In the genomic region with DNA sequence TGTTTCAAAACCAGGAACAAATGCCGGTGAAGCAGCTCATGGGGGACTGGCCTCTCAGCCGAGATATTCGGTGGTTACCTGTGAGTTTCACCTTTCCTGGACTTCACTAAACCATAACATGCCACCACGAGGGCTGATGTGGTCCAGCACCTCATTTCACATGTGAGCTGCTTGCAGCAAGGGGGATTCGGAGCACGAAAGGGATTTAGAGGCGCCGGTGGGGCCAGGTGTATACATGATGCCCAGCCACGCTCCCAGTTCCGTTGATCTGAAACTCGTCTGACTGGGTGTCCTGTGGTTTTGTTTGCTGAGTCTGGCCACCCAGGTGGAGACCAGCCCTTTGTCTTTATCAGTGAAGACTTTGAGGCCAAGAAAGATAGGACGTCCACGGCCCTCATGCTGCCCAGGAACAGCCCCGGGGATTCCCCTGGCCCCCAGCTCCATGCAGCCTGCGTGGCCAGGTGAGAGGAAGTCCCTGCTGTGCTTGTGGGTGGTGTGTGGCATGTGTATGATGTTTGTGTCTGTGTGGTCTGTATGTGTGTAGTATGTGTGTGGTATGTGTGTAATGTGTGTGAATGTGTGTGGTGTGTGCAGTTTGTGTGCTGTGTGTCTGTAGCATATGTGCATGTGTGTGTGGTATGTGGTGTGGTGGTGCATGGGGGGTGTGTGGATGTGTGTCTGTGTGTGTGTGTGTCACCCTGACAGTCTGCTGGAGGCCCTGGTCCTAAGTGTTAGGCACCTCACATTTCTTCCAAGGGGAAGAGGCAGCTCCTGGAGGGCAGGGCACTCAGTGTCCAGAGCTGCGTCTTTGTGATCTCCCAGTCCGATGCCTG, we compare ENCODE assay signal across 10 cellular contexts. TPM values are rescaled to one million over a fixed set of nuclear protein-coding genes. Genes with fewer than 3 reads are reported as not detected.
DNase-seq lines count a peak whose midpoint lies in the region; ATAC-seq and TF ChIP-seq lines count a peak whose summit lies in the region.
"Had no signal": no experiment of that assay in that cellular context is flagged by ENCODE, and none has a peak within 500 bp of the region (broad histone marks: within the 10 kb centered on the region; RNA-seq: fewer than 3 reads in every experiment).

No MANE protein-coding gene starts in this region.

- intact Hi-C loops in activated naive CD4-positive, alpha-beta T cell treated with anti-CD3 and anti-CD28 coated beads for 36 hours (cut with micrococcal nuclease): no loop called here

- peaks cover 33% of the 10 kb centered on the region for H3K4me1 ChIP-seq in thymus (ENCODE audit: control insufficient read depth, insufficient read depth, low read length)
- H3K4me1 ChIP-seq in SJCRH30: no peaks in the 10 kb centered on the region

- H3K27ac Mint-ChIP-seq in activated naive CD4-positive, alpha-beta T cell treated with anti-CD3 and anti-CD28 coated beads, Interleukin-2, amount 50 U/mL, for 72 hours: peak overlapping the region; percentile 16 to 51
- no peak overlapping the region for H3K27ac Mint-ChIP-seq in activated naive CD4-positive, alpha-beta T cell treated with anti-CD3 and anti-CD28 coated beads for 36 hours
- peak overlapping the region; percentile 52 for H3K27ac Mint-ChIP-seq in glutamatergic neuron (ENCODE audit: unreplicated experiment)

- H3K4me1 Mint-ChIP-seq in activated naive CD4-positive, alpha-beta T cell treated with anti-CD3 and anti-CD28 coated beads for 36 hours (ENCODE audit: low read depth): peaks cover 50% of the 10 kb centered on the region
- peaks cover 31% of the 10 kb centered on the region for H3K4me1 Mint-ChIP-seq in glutamatergic neuron (ENCODE audit: low read depth, unreplicated experiment)

- peak in 1 of 2 donors; percentile 39 for ATAC-seq in activated naive CD4-positive, alpha-beta T cell treated with anti-CD3 and anti-CD28 coated beads, Interleukin-2, amount 50 U/mL, for 72 hours
- no peak for ATAC-seq in esophagus mucosa

- peak overlapping the region; percentile 43 for H3K27ac ChIP-seq in thymus (ENCODE audit: low read depth)
- H3K27ac ChIP-seq in SJCRH30: no peak overlapping the region

- no peak overlapping the region for H3K4me3 Mint-ChIP-seq in activated naive CD4-positive, alpha-beta T cell treated with anti-CD3 and anti-CD28 coated beads for 36 hours
- H3K4me3 Mint-ChIP-seq in glutamatergic neuron (ENCODE audit: unreplicated experiment): no peak overlapping the region
- H3K4me3 Mint-ChIP-seq: CD14-positive monocyte had no signal

- H3K36me3 ChIP-seq in thymus (ENCODE audit: control insufficient read depth, insufficient read depth): no peaks in the 10 kb centered on the region
- peaks cover 5% of the 10 kb centered on the region for H3K36me3 ChIP-seq in SJCRH30

- H3K36me3 Mint-ChIP-seq in activated naive CD4-positive, alpha-beta T cell treated with anti-CD3 and anti-CD28 coated beads, Interleukin-2, amount 50 U/mL, for 72 hours: peaks cover 0 to 10% of the 10 kb centered on the region in 2 donors
- H3K36me3 Mint-ChIP-seq in activated naive CD4-positive, alpha-beta T cell treated with anti-CD3 and anti-CD28 coated beads for 36 hours (ENCODE audit: low read depth): peaks cover 8% of the 10 kb centered on the region
- no peaks in the 10 kb centered on the region for H3K36me3 Mint-ChIP-seq in glutamatergic neuron (ENCODE audit: unreplicated experiment)

- H3K27me3 ChIP-seq in thymus (ENCODE audit: control insufficient read depth, insufficient read depth) (no peaks in the 10 kb centered on the region), SJCRH30 (no peaks in the 10 kb centered on the region)

- no peaks in the 10 kb centered on the region for H3K9me3 Mint-ChIP-seq in activated naive CD4-positive, alpha-beta T cell treated with anti-CD3 and anti-CD28 coated beads, Interleukin-2, amount 50 U/mL, for 72 hours
- peaks cover 5% of the 10 kb centered on the region for H3K9me3 Mint-ChIP-seq in activated naive CD4-positive, alpha-beta T cell treated with anti-CD3 and anti-CD28 coated beads for 36 hours
- H3K9me3 Mint-ChIP-seq in glutamatergic neuron (ENCODE audit: unreplicated experiment): peaks cover 3% of the 10 kb centered on the region

- WGBS in thymus: 83% methylated on average over 17 of the region's 17 CpGs

- CTCF ChIA-PET in activated naive CD4-positive, alpha-beta T cell treated with anti-CD3 and anti-CD28 coated beads for 36 hours (lab: Charles Lee): interaction anchor here (0.7 to 1.6 kb wide), 2 partner anchors 11 to 34 kb away, joined by 3 read pairs; no protein-coding TSS in a partner anchor

- H3K9me3 ChIP-seq in thymus (ENCODE audit: control insufficient read depth): no peaks in the 10 kb centered on the region
- H3K9me3 ChIP-seq in SJCRH30 (replicated peaks): no peaks in the 10 kb centered on the region

- no peak for DNase-seq in activated naive CD4-positive, alpha-beta T cell treated with anti-CD3 and anti-CD28 coated beads, Interleukin-2, amount 50 U/mL, for 72 hours (ENCODE audit: low spot score in 2 of 2)
- no peak for DNase-seq in activated naive CD4-positive, alpha-beta T cell treated with anti-CD3 and anti-CD28 coated beads for 36 hours
- DNase-seq in NCI-H146 (lab: John Stamatoyannopoulos, UW) (peak; percentile 74), glutamatergic neuron (no peak), DMS 273 treated with DMSO at 0.1 percent for 48 hours (lab: John Stamatoyannopoulos, UW) (no peak), SJCRH30 (no peak)
- DNase-seq: SIG-M5 had no signal

- no peaks in the 10 kb centered on the region for H3K27me3 Mint-ChIP-seq in activated naive CD4-positive, alpha-beta T cell treated with anti-CD3 and anti-CD28 coated beads for 36 hours (ENCODE audit: low read depth)
- peaks cover 4% of the 10 kb centered on the region for H3K27me3 Mint-ChIP-seq in glutamatergic neuron (ENCODE audit: unreplicated experiment)

- H3K4me3 ChIP-seq in thymus (ENCODE audit: low read length) (no peak overlapping the region), SJCRH30 (no peak overlapping the region)

- TF ChIP-seq CTCF in glutamatergic neuron (IDR thresholded peaks at IDR 0.05; ENCODE audit: partially characterized antibody, unreplicated experiment): no peak

RNA-seq across cellular contexts. Expression of a gene that starts 23.4 kb away (rescaled TPM):
- total RNA-seq in activated naive CD4-positive, alpha-beta T cell treated with anti-CD3 and anti-CD28 coated beads, Interleukin-2, amount 50 U/mL, for 72 hours: 10 to 100 TPM; 12.3 to 15.5 TPM
- total RNA-seq in activated naive CD4-positive, alpha-beta T cell treated with anti-CD3 and anti-CD28 coated beads for 36 hours: 10 to 100 TPM; 14.4 to 16.6 TPM
- 22.9 TPM for total RNA-seq in glutamatergic neuron (ENCODE audit: unreplicated experiment)
- 26.8 TPM for polyA plus RNA-seq in thymus
- 12.1 TPM for total RNA-seq in esophagus mucosa
- 31.1 and 32.2 TPM in 2 replicates for total RNA-seq in SJCRH30 (2014; rRNA removed; shearing (Covaris generic))
